ENCODE assay signal across 30 cellular contexts in genomic region chr3:31164398-31164797, GRCh38.
"Had no signal": no experiment of that assay in that cellular context is flagged by ENCODE, and none has a peak within 500 bp of the region (broad histone marks: within the 10 kb centered on the region; RNA-seq: fewer than 3 reads in every experiment).

No MANE protein-coding gene starts in this region.

- H3K27ac ChIP-seq: adrenal gland, breast epithelium, cardiac muscle cell, colonic mucosa, WERI-Rb-1 had no signal

- H3K9me3 ChIP-seq: adrenal gland, breast epithelium, colonic mucosa had no signal

- DNase-seq: activated B cell treated with CpG ODN at 0.5 μM for 24 hours; activated CD4-positive, alpha-beta T cell treated with anti-CD3 and anti-CD28 coated beads for 48 hours; activated CD4-positive, alpha-beta T cell treated with anti-CD3 and anti-CD28 coated beads, Interleukin-2, amount 50 U/mL, for 1 hour; activated CD4-positive, alpha-beta T cell treated with anti-CD3 and anti-CD28 coated beads, Interleukin-2, amount 50 U/mL, for 48 hours; activated CD8-positive, alpha-beta memory T cell treated with anti-CD3 and anti-CD28 coated beads, Interleukin-2, amount 10 ng/mL, durations not matched to agents 7 days and 5 days; activated CD8-positive, alpha-beta memory T cell treated with anti-CD3 and anti-CD28 coated beads, Interleukin-2, amount 50 U/mL, for 4 hours; activated CD8-positive, alpha-beta T cell treated with anti-CD3 and anti-CD28 coated beads for 36 hours; activated effector memory CD4-positive, alpha-beta T cell treated with anti-CD3 and anti-CD28 coated beads, Interleukin-2, amount 50 U/mL, for 16 hours; activated naive CD4-positive, alpha-beta T cell treated with anti-CD3 and anti-CD28 coated beads for 36 hours; activated naive CD8-positive, alpha-beta T cell treated with anti-CD3 and anti-CD28 coated beads for 36 hours; activated naive CD8-positive, alpha-beta T cell treated with anti-CD3 and anti-CD28 coated beads, Interleukin-2, amount 50 U/mL, for 24 hours; activated T-cell treated with anti-CD3 and anti-CD28 coated beads, Interleukin-2, amount 50 U/mL, for 1 hour; activated T-cell treated with anti-CD3 and anti-CD28 coated beads, Interleukin-2, amount 50 U/mL, for 48 hours; adrenal gland; amygdala; aorta; central memory CD4-positive, alpha-beta T cell; cerebellar nuclear complex; colonic mucosa; effector memory CD4-positive, alpha-beta T cell; endodermal cell; foreskin fibroblast; T-helper 1 cell; T-helper 17 cell; T1000; WERI-Rb-1 had no signal

- H3K27me3 ChIP-seq: adrenal gland, breast epithelium, colonic mucosa had no signal

- H3K4me3 ChIP-seq: adrenal gland, breast epithelium, cardiac muscle cell, colonic mucosa had no signal

- H3K4me1 ChIP-seq: adrenal gland, breast epithelium, colonic mucosa had no signal

- ATAC-seq: activated CD4-positive, CD25-positive, alpha-beta regulatory T cell treated with anti-CD3 and anti-CD28 coated beads, Interleukin-2, amount 50 U/mL, for 24 hours; activated CD8-positive, alpha-beta memory T cell treated with anti-CD3 and anti-CD28 coated beads, Interleukin-2, amount 10 ng/mL, durations not matched to agents 7 days and 5 days; activated CD8-positive, alpha-beta T cell treated with anti-CD3 and anti-CD28 coated beads for 36 hours; activated naive CD8-positive, alpha-beta T cell treated with anti-CD3 and anti-CD28 coated beads, Interleukin-2, amount 50 U/mL, for 24 hours; esophagus mucosa; T-helper 17 cell had no signal

- H3K36me3 ChIP-seq: adrenal gland, breast epithelium, cardiac muscle cell, colonic mucosa, WERI-Rb-1 had no signal
